ENCODE assay signal across 13 cellular contexts in genomic region chr5:145855842-145856267, GRCh38. TPM values are rescaled to one million over a fixed set of nuclear protein-coding genes. Genes with fewer than 3 reads are reported as not detected.
DNase-seq lines count a peak whose midpoint lies in the region; ATAC-seq and TF ChIP-seq lines count a peak whose summit lies in the region.
"Had no signal": no experiment of that assay in that cellular context is flagged by ENCODE, and none has a peak within 500 bp of the region (broad histone marks: within the 10 kb centered on the region; RNA-seq: fewer than 3 reads in every experiment).

No MANE protein-coding gene starts in this region.

- no peak for TF ChIP-seq POLR2A in Peyer's patch (IDR thresholded peaks at IDR 0.05)

- H3K27ac Mint-ChIP-seq in CD14-positive monocyte (peak overlapping the region in 1 of 7 donors; percentile 1), osteocyte (ENCODE audit: unreplicated experiment) (peak overlapping the region; percentile 76)
- H3K27ac Mint-ChIP-seq: naive thymus-derived CD8-positive, alpha-beta T cell had no signal

- no peaks in the 10 kb centered on the region for H3K9me3 Mint-ChIP-seq in CD14-positive monocyte
- no peaks in the 10 kb centered on the region for H3K9me3 Mint-ChIP-seq in osteocyte (ENCODE audit: unreplicated experiment)
- H3K9me3 Mint-ChIP-seq: naive thymus-derived CD8-positive, alpha-beta T cell had no signal

- H3K4me1 ChIP-seq in Peyer's patch (peaks cover 0 to 23% (median 2%) of the 10 kb centered on the region in 4 donors), cardiac muscle cell (ENCODE audit: low read depth) (peaks cover 20% of the 10 kb centered on the region)

- DNase-seq in CD14-positive monocyte (ENCODE audit: low spot score) (no peak), Peyer's patch (no peak), cardiac muscle cell (ENCODE audit: low read depth in 1 of 2, low spot score in 1 of 2) (no peak), osteocyte (ENCODE audit: extremely low spot score, unreplicated experiment) (no peak), midbrain (lab: John Stamatoyannopoulos, UW) (no peak), T-helper 2 cell (no peak)
- no peak for DNase-seq in activated CD4-positive, alpha-beta T cell treated with anti-CD3 and anti-CD28 coated beads, Interleukin-2, amount 50 U/mL, for 1 hour
- DNase-seq: activated CD8-positive, alpha-beta memory T cell treated with anti-CD3 and anti-CD28 coated beads, Interleukin-2, amount 50 U/mL, for 4 hours; effector CD4-positive, alpha-beta T cell; MV-4-11; naive thymus-derived CD8-positive, alpha-beta T cell had no signal

- H3K36me3 ChIP-seq in Peyer's patch: no peaks in the 10 kb centered on the region
- no peaks in the 10 kb centered on the region for H3K36me3 ChIP-seq in cardiac muscle cell

- no peak for ATAC-seq in GM19351 (IDR thresholded peaks at IDR 0.05; ENCODE audit: unreplicated experiment)
- ATAC-seq: naive thymus-derived CD8-positive, alpha-beta T cell had no signal

- H3K36me3 Mint-ChIP-seq in CD14-positive monocyte (no peaks in the 10 kb centered on the region), osteocyte (ENCODE audit: unreplicated experiment) (no peaks in the 10 kb centered on the region)
- H3K36me3 Mint-ChIP-seq: naive thymus-derived CD8-positive, alpha-beta T cell had no signal

- H3K4me3 Mint-ChIP-seq in CD14-positive monocyte (peak overlapping the region; percentile 76 to 95), osteocyte (ENCODE audit: unreplicated experiment) (peak overlapping the region; percentile 65)

- H3K27me3 Mint-ChIP-seq in CD14-positive monocyte (ENCODE audit: low read depth in 3 of 3): peaks cover 5 to 8% (median 7%) of the 10 kb centered on the region in 3 donors
- H3K27me3 Mint-ChIP-seq in osteocyte (ENCODE audit: unreplicated experiment): no peaks in the 10 kb centered on the region

- peaks cover 9% of the 10 kb centered on the region for H3K4me1 Mint-ChIP-seq in CD14-positive monocyte
- peaks cover 18% of the 10 kb centered on the region for H3K4me1 Mint-ChIP-seq in osteocyte (ENCODE audit: unreplicated experiment)

- H3K27me3 ChIP-seq in Peyer's patch (no peaks in the 10 kb centered on the region), cardiac muscle cell (no peaks in the 10 kb centered on the region)

- H3K9me3 ChIP-seq in Peyer's patch (no peaks in the 10 kb centered on the region), cardiac muscle cell (ENCODE audit: low read depth) (no peaks in the 10 kb centered on the region)

- peak overlapping the region in 3 of 4 donors; percentile 35 to 77 (median 76) for H3K27ac ChIP-seq in Peyer's patch
- H3K27ac ChIP-seq in cardiac muscle cell: peak overlapping the region; percentile 81
- H3K27ac ChIP-seq: SK-N-MC had no signal

- H3K4me3 ChIP-seq in Peyer's patch: peak overlapping the region in 1 of 4 donors; percentile 29
- no peak overlapping the region for H3K4me3 ChIP-seq in cardiac muscle cell
- H3K4me3 ChIP-seq: SK-N-MC had no signal

- TF ChIP-seq CTCF in CD14-positive monocyte (IDR thresholded peaks at IDR 0.05): no peak
- TF ChIP-seq CTCF in Peyer's patch (IDR thresholded peaks at IDR 0.05): no peak
- TF ChIP-seq CTCF in cardiac muscle cell (IDR thresholded peaks at IDR 0.05; ENCODE audit: low read depth, low read length): no peak
- no peak for TF ChIP-seq CTCF in osteocyte (IDR thresholded peaks at IDR 0.05)

- intact Hi-C loops in CD14-positive monocyte (cut with micrococcal nuclease): no loop called here

RNA-seq across cellular contexts. Expression of gene GRXCR2, which starts 17.0 kb away (rescaled TPM):
- polyA plus RNA-seq in CD14-positive monocyte (not detected), cardiac muscle cell (not detected in 2 replicates)
- total RNA-seq in Peyer's patch (not detected), cardiac muscle cell (not detected in 2 replicates), osteocyte (not detected in 2 replicates)
- total RNA-seq: naive thymus-derived CD8-positive, alpha-beta T cell had no signal
- polyA plus RNA-seq: naive thymus-derived CD8-positive, alpha-beta T cell had no signal

RNA-seq across cellular contexts. Expression of gene PRELID2, which starts 20.7 kb away (rescaled TPM):
- polyA plus RNA-seq in CD14-positive monocyte (1 to 10 TPM; 1.5 to 2.0 TPM), cardiac muscle cell (26.3 and 59.1 TPM in 2 replicates)
- total RNA-seq in Peyer's patch (100 to 1,000 TPM in 2 of 4 donors, 10 to 100 TPM in 2; 81.7 to 194 (median 104) TPM), cardiac muscle cell (24.9 and 41.2 TPM in 2 replicates), osteocyte (4.7 and 6.0 TPM in 2 replicates)
- total RNA-seq: naive thymus-derived CD8-positive, alpha-beta T cell had no signal
